ENCODE assay signal across 2 cellular contexts in genomic region chr17:59845595-59846390, GRCh38.
TF ChIP-seq lines count a peak whose summit lies in the region.

No MANE protein-coding gene starts in this region.

TF ChIP-seq in PFSK-1, 5 proteins besides CTCF, POLR2A, EP300 and RAD21 (continued from another document):
- TF ChIP-seq, protein P1, sequence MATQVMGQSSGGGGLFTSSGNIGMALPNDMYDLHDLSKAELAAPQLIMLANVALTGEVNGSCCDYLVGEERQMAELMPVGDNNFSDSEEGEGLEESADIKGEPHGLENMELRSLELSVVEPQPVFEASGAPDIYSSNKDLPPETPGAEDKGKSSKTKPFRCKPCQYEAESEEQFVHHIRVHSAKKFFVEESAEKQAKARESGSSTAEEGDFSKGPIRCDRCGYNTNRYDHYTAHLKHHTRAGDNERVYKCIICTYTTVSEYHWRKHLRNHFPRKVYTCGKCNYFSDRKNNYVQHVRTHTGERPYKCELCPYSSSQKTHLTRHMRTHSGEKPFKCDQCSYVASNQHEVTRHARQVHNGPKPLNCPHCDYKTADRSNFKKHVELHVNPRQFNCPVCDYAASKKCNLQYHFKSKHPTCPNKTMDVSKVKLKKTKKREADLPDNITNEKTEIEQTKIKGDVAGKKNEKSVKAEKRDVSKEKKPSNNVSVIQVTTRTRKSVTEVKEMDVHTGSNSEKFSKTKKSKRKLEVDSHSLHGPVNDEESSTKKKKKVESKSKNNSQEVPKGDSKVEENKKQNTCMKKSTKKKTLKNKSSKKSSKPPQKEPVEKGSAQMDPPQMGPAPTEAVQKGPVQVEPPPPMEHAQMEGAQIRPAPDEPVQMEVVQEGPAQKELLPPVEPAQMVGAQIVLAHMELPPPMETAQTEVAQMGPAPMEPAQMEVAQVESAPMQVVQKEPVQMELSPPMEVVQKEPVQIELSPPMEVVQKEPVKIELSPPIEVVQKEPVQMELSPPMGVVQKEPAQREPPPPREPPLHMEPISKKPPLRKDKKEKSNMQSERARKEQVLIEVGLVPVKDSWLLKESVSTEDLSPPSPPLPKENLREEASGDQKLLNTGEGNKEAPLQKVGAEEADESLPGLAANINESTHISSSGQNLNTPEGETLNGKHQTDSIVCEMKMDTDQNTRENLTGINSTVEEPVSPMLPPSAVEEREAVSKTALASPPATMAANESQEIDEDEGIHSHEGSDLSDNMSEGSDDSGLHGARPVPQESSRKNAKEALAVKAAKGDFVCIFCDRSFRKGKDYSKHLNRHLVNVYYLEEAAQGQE (IDR thresholded peaks at IDR 0.05; ENCODE audit: insufficient read depth in 1 of 2, low read depth in 2 of 2, low read length in 2 of 2) = no peak
- TF ChIP-seq FOXP2 (optimal IDR thresholded peaks at IDR 0.05; ENCODE audit: borderline replicate concordance, extremely low read depth, extremely low read length, insufficient read depth) (no peak), SIN3A (IDR thresholded peaks at IDR 0.05; ENCODE audit: borderline replicate concordance, insufficient read depth, low read length) (peak; percentile 20; the same call in 1 of the 2 replicates), TAF1 (IDR thresholded peaks at IDR 0.05; ENCODE audit: borderline replicate concordance, insufficient read depth, low read length) (no peak)

TF ChIP-seq in K562, 482 proteins besides CTCF, POLR2A, EP300 and RAD21 (continues in another document):
- TF ChIP-seq THAP7 (CRISPR knock-in tag; IDR thresholded peaks at IDR 0.05) (no peak), NFXL1 (CRISPR knock-in tag; IDR thresholded peaks at IDR 0.05) (peak; percentile 78), SRSF7 (optimal IDR thresholded peaks at IDR 0.05; ENCODE audit: low read depth, low read length) (no peak), ID3 (CRISPR knock-in tag; IDR thresholded peaks at IDR 0.05) (no peak), ID3 (tag; IDR thresholded peaks at IDR 0.05) (0 out of 2 replicates have a peak, but pooled peaks have one; percentile 21), GMEB1 (CRISPR knock-in tag; IDR thresholded peaks at IDR 0.05) (no peak), TAF15 (IDR thresholded peaks at IDR 0.05; ENCODE audit: low read depth, low read length) (no peak), SREBF2 (CRISPR knock-in tag; IDR thresholded peaks at IDR 0.05) (no peak), PRMT5 (CRISPR knock-in tag; IDR thresholded peaks at IDR 0.05) (no peak), POLR2B (IDR thresholded peaks at IDR 0.05; ENCODE audit: low read depth, partially characterized antibody) (peak; percentile 31), NR2C2 (CRISPR knock-in tag; IDR thresholded peaks at IDR 0.05) (no peak), NR2C2 (tag; IDR thresholded peaks at IDR 0.05) (no peak), E2F5 (CRISPR knock-in tag; IDR thresholded peaks at IDR 0.05) (no peak), KAT8 (IDR thresholded peaks at IDR 0.05; ENCODE audit: low read depth) (no peak), CHCHD3 (CRISPR knock-in tag; IDR thresholded peaks at IDR 0.05) (no peak), ZNF282 (CRISPR knock-in tag; IDR thresholded peaks at IDR 0.05) (no peak), NFE2 (IDR thresholded peaks at IDR 0.05; ENCODE audit: low read depth) (0 out of 2 replicates have a peak, but pooled peaks have one; percentile 2), KHSRP (IDR thresholded peaks at IDR 0.05) (no peak), ZNF384 (IDR thresholded peaks at IDR 0.05; ENCODE audit: low read depth, low read length) (no peak), ZNF699 (CRISPR knock-in tag; IDR thresholded peaks at IDR 0.05; ENCODE audit: insufficient replicate concordance) (no peak), NEUROD1 (IDR thresholded peaks at IDR 0.05; ENCODE audit: borderline replicate concordance, low read depth, low read length, partially characterized antibody) (no peak), SNIP1 (IDR thresholded peaks at IDR 0.05; ENCODE audit: low read depth) (no peak), ZNF124 (CRISPR knock-in tag; IDR thresholded peaks at IDR 0.05) (no peak), KDM4B (IDR thresholded peaks at IDR 0.05; ENCODE audit: borderline replicate concordance in 2 of 2, low read depth in 1 of 2) (no peak), ZNF324 (CRISPR knock-in tag; IDR thresholded peaks at IDR 0.05) (no peak), FOSL1 (tag; conservative IDR thresholded peaks at IDR 0.05) (peak; percentile 11; the same call in 1 of the 2 replicates), EWSR1 (IDR thresholded peaks at IDR 0.05; ENCODE audit: borderline replicate concordance, low read depth, partially characterized antibody) (peak; percentile 85), CBFB (CRISPR knock-in tag; IDR thresholded peaks at IDR 0.05) (no peak), ARID4B (CRISPR knock-in tag; IDR thresholded peaks at IDR 0.05) (no peak), HMG20A (CRISPR knock-in tag; conservative IDR thresholded peaks at IDR 0.05) (no peak), SAFB (IDR thresholded peaks at IDR 0.05; ENCODE audit: borderline replicate concordance, low read depth, low read length) (no peak), ZNF551 (CRISPR knock-in tag; IDR thresholded peaks at IDR 0.05) (no peak), POLR2H (tag; IDR thresholded peaks at IDR 0.05; ENCODE audit: low read depth) (no peak), ZNF76 (CRISPR knock-in tag; IDR thresholded peaks at IDR 0.05; ENCODE audit: borderline replicate concordance) (no peak), BRD9 (IDR thresholded peaks at IDR 0.05; ENCODE audit: low read depth, partially characterized antibody) (no peak), BRCA1 (IDR thresholded peaks at IDR 0.05) (no peak), BRCA1 (CRISPR knock-in tag; IDR thresholded peaks at IDR 0.05) (no peak), ZBTB2 (IDR thresholded peaks at IDR 0.05) (no peak), ZC3H8 (IDR thresholded peaks at IDR 0.05) (no peak), RNF2 (IDR thresholded peaks at IDR 0.05) (no peak), MCM7 (IDR thresholded peaks at IDR 0.05) (no peak), SAFB2 (IDR thresholded peaks at IDR 0.05; ENCODE audit: borderline replicate concordance, low read depth, low read length, severe bottlenecking) (no peak), CEBPG (CRISPR knock-in tag; IDR thresholded peaks at IDR 0.05) (no peak), CEBPG (tag; conservative IDR thresholded peaks at IDR 0.05 in 1 of 2, IDR thresholded peaks at IDR 0.05 in 1 of 2) (no peak)
- TF ChIP-seq, protein P2, sequence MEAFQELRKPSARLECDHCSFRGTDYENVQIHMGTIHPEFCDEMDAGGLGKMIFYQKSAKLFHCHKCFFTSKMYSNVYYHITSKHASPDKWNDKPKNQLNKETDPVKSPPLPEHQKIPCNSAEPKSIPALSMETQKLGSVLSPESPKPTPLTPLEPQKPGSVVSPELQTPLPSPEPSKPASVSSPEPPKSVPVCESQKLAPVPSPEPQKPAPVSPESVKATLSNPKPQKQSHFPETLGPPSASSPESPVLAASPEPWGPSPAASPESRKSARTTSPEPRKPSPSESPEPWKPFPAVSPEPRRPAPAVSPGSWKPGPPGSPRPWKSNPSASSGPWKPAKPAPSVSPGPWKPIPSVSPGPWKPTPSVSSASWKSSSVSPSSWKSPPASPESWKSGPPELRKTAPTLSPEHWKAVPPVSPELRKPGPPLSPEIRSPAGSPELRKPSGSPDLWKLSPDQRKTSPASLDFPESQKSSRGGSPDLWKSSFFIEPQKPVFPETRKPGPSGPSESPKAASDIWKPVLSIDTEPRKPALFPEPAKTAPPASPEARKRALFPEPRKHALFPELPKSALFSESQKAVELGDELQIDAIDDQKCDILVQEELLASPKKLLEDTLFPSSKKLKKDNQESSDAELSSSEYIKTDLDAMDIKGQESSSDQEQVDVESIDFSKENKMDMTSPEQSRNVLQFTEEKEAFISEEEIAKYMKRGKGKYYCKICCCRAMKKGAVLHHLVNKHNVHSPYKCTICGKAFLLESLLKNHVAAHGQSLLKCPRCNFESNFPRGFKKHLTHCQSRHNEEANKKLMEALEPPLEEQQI (IDR thresholded peaks at IDR 0.05) = no peak
- TF ChIP-seq, protein P3, sequence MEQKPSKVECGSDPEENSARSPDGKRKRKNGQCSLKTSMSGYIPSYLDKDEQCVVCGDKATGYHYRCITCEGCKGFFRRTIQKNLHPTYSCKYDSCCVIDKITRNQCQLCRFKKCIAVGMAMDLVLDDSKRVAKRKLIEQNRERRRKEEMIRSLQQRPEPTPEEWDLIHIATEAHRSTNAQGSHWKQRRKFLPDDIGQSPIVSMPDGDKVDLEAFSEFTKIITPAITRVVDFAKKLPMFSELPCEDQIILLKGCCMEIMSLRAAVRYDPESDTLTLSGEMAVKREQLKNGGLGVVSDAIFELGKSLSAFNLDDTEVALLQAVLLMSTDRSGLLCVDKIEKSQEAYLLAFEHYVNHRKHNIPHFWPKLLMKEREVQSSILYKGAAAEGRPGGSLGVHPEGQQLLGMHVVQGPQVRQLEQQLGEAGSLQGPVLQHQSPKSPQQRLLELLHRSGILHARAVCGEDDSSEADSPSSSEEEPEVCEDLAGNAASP (IDR thresholded peaks at IDR 0.05) = peak; percentile 73
